ENCODE assay signal across 19 cellular contexts in the genomic region with DNA sequence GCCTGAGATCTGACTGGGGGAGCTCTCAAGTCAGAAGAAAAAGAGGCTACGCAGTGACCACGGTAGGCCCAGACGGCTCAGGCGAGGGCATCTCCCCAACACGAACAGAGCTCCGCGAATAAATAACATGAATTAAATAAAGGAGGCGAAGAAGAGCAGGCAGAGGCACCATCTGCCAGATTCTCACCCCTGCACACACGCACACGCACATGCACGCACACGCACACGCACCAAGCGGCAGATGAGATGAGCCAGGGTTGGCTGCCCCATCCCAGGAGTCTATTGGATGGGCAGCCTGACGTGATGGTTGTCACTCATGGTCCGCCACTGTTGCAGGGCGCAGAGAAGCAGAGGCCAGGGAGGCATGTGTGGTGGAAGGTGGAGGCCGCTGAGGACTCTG. TPM values are rescaled to one million over a fixed set of nuclear protein-coding genes. Genes with fewer than 3 reads are reported as not detected.
A peak's percentile ranks its signal among the peaks of the same experiment; 100 is the strongest.
DNase-seq lines count a peak whose midpoint lies in the region; ATAC-seq lines count a peak whose summit lies in the region.
"Had no signal": no experiment of that assay in that cellular context is flagged by ENCODE, and none has a peak within 500 bp of the region (broad histone marks: within the 10 kb centered on the region; RNA-seq: fewer than 3 reads in every experiment).

No MANE protein-coding gene starts in this region.

- H3K27ac ChIP-seq in angular gyrus (ENCODE audit: low read depth, low read length) (peak overlapping the region; percentile 30), temporal lobe (ENCODE audit: low read depth, low read length) (peak overlapping the region; percentile 50)
- H3K27ac ChIP-seq: A549 had no signal

- H3K36me3 Mint-ChIP-seq in memory B cell (peaks cover 9% of the 10 kb centered on the region), T-cell (peaks cover 9% of the 10 kb centered on the region)
- no peaks in the 10 kb centered on the region for H3K36me3 Mint-ChIP-seq in activated CD4-positive, alpha-beta T cell treated with anti-CD3 and anti-CD28 coated beads, Interleukin-2, amount 10 ng/mL, durations not matched to agents 7 days and 5 days (ENCODE audit: low read depth)

- DNase-seq in Ammon's horn (ENCODE audit: low spot score): peak; percentile 54
- no peak for DNase-seq in memory B cell (ENCODE audit: low spot score in 2 of 2)
- DNase-seq in NCI-H510A treated with DMSO at 0.1 percent for 48 hours (lab: John Stamatoyannopoulos, UW): no peak
- no peak for DNase-seq in T-cell
- DNase-seq in DMS53 (lab: John Stamatoyannopoulos, UW): no peak
- DNase-seq in activated CD4-positive, alpha-beta T cell treated with anti-CD3 and anti-CD28 coated beads, Interleukin-2, amount 10 ng/mL, durations not matched to agents 7 days and 5 days: no peak
- DNase-seq: 8988T; ACHN; AML-193; C1 segment of cervical spinal cord; Calu3; CD4-positive, alpha-beta memory T cell; COR-L47; DND-41; GOT3; HCEC 1CT had no signal

- CTCF ChIA-PET in T-cell (lab: Charles Lee): interaction anchor here in 1 of 2 donors (1.1 kb wide), 1 partner anchor 16 kb away, joined by 3 read pairs; no protein-coding TSS in a partner anchor
- CTCF ChIA-PET in activated CD4-positive, alpha-beta T cell treated with anti-CD3 and anti-CD28 coated beads, Interleukin-2, amount 10 ng/mL, durations not matched to agents 7 days and 5 days (lab: Charles Lee): no interaction called here

- no peaks in the 10 kb centered on the region for H3K27me3 Mint-ChIP-seq in memory B cell
- no peaks in the 10 kb centered on the region for H3K27me3 Mint-ChIP-seq in T-cell
- H3K27me3 Mint-ChIP-seq in activated CD4-positive, alpha-beta T cell treated with anti-CD3 and anti-CD28 coated beads, Interleukin-2, amount 10 ng/mL, durations not matched to agents 7 days and 5 days: peaks cover under 1% of the 10 kb centered on the region
- H3K27me3 Mint-ChIP-seq: CD4-positive, alpha-beta memory T cell had no signal

- H3K9me3 Mint-ChIP-seq in memory B cell (no peaks in the 10 kb centered on the region), T-cell (no peaks in the 10 kb centered on the region)
- H3K9me3 Mint-ChIP-seq in activated CD4-positive, alpha-beta T cell treated with anti-CD3 and anti-CD28 coated beads, Interleukin-2, amount 10 ng/mL, durations not matched to agents 7 days and 5 days: no peaks in the 10 kb centered on the region
- H3K9me3 Mint-ChIP-seq: CD4-positive, alpha-beta memory T cell had no signal

- H3K4me1 Mint-ChIP-seq in memory B cell: no peaks in the 10 kb centered on the region
- H3K4me1 Mint-ChIP-seq in T-cell: no peaks in the 10 kb centered on the region
- no peaks in the 10 kb centered on the region for H3K4me1 Mint-ChIP-seq in activated CD4-positive, alpha-beta T cell treated with anti-CD3 and anti-CD28 coated beads, Interleukin-2, amount 10 ng/mL, durations not matched to agents 7 days and 5 days
- H3K4me1 Mint-ChIP-seq: CD4-positive, alpha-beta memory T cell had no signal

- no peak for ATAC-seq in memory B cell (ENCODE audit: low read depth)
- no peak for ATAC-seq in T-cell (replicated peaks in 1 of 4)
- ATAC-seq: A549 had no signal

- H3K4me3 Mint-ChIP-seq in memory B cell (no peak overlapping the region), T-cell (no peak overlapping the region)
- H3K4me3 Mint-ChIP-seq in activated CD4-positive, alpha-beta T cell treated with anti-CD3 and anti-CD28 coated beads, Interleukin-2, amount 10 ng/mL, durations not matched to agents 7 days and 5 days: no peak overlapping the region
- H3K4me3 Mint-ChIP-seq: CD4-positive, alpha-beta memory T cell had no signal

- POLR2A ChIA-PET in T-cell (lab: Charles Lee): no interaction called here
- POLR2A ChIA-PET in activated CD4-positive, alpha-beta T cell treated with anti-CD3 and anti-CD28 coated beads, Interleukin-2, amount 10 ng/mL, durations not matched to agents 7 days and 5 days (lab: Charles Lee): no interaction called here

- peak overlapping the region; percentile 55 for H3K27ac Mint-ChIP-seq in memory B cell
- H3K27ac Mint-ChIP-seq in T-cell: peak overlapping the region in 1 of 2 donors; percentile 29
- H3K27ac Mint-ChIP-seq in activated CD4-positive, alpha-beta T cell treated with anti-CD3 and anti-CD28 coated beads, Interleukin-2, amount 10 ng/mL, durations not matched to agents 7 days and 5 days: no peak overlapping the region
- H3K27ac Mint-ChIP-seq: CD4-positive, alpha-beta memory T cell had no signal

RNA-seq across cellular contexts. Expression of a gene that starts 50.4 kb away (rescaled TPM):
- total RNA-seq in temporal lobe (5.9 TPM), T-cell (10 to 100 TPM; 36.3 to 53.2 (median 48.3) TPM)
- 10 to 100 TPM; 39.3 to 44.4 TPM for total RNA-seq in activated CD4-positive, alpha-beta T cell treated with anti-CD3 and anti-CD28 coated beads, Interleukin-2, amount 10 ng/mL, durations not matched to agents 7 days and 5 days

RNA-seq across cellular contexts. Expression of a gene that starts 53.6 kb away (rescaled TPM):
- 112 TPM for total RNA-seq in temporal lobe
- 1 to 10 TPM; 3.3 to 8.6 (median 6.9) TPM for total RNA-seq in T-cell
- 1 to 10 TPM; 7.0 to 7.5 TPM for total RNA-seq in activated CD4-positive, alpha-beta T cell treated with anti-CD3 and anti-CD28 coated beads, Interleukin-2, amount 10 ng/mL, durations not matched to agents 7 days and 5 days

Comparison
In these comparisons a context has a peak if more than half of its experiments do, and no peak if none do; other contexts are left out.
1. RNA of a gene that starts 53.6 kb away (total RNA-seq): 112 TPM in temporal lobe (single experiment); 7.0 to 7.5 TPM in activated CD4-positive, alpha-beta T cell treated with anti-CD3 and anti-CD28 coated beads, Interleukin-2, amount 10 ng/mL, durations not matched to agents 7 days and 5 days and 3.3 to 8.6 TPM in T-cell; every median in the first group is over 10 times any median in the second.